Comparison of ENCODE assay signal across 11 cellular contexts in the genomic region with DNA sequence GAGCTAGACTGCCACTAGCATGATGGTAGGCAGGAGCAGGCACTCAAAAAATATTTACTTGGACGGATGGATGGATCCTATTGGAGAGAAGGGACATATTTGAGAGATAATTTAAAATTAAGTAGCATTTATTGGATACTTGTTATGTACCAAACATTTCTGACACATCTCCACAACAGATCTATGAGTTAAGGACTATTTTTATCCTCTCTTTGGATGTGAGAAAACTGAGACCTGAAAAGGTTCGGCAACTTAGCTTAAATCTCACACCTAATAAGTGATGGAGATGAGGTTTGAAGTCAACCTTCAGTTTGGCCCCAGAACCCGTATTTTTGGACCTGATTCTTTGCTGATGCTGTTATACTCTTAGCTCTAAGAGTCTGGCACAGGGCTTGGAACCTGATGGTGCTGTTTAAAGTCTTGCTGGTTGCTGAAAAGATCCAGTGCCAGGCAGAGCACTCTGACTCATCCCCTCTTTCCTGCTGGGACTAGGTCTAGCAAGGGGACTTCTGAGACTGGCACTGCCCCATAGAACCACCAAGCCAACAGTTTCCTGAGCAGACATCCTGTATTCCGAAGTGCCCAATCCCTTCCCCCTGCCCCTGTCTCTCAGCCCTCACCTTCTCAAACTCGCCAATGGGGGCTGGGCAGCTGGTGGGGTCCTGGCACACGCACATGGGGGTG. TPM values are rescaled to one million over a fixed set of nuclear protein-coding genes. Genes with fewer than 3 reads are reported as not detected.
DNase-seq lines count a peak whose midpoint lies in the region; TF ChIP-seq lines count a peak whose summit lies in the region.
"Had no signal": no experiment of that assay in that cellular context is flagged by ENCODE, and none has a peak within 500 bp of the region (broad histone marks: within the 10 kb centered on the region; RNA-seq: fewer than 3 reads in every experiment).

No MANE protein-coding gene starts in this region.

- no peak for TF ChIP-seq POLR2A in esophagus muscularis mucosa (IDR thresholded peaks at IDR 0.05; ENCODE audit: low read depth)

- H3K27me3 ChIP-seq in cardiac muscle cell (no peaks in the 10 kb centered on the region), esophagus muscularis mucosa (no peaks in the 10 kb centered on the region), BE2C (no peaks in the 10 kb centered on the region)

- TF ChIP-seq CTCF in cardiac muscle cell (IDR thresholded peaks at IDR 0.05; ENCODE audit: low read depth, low read length) = no peak
- TF ChIP-seq CTCF in esophagus muscularis mucosa (IDR thresholded peaks at IDR 0.05) = no peak
- TF ChIP-seq CTCF in BE2C (IDR thresholded peaks at IDR 0.05; ENCODE audit: low read depth, low read length) = no peak

- intact Hi-C loops in cardiac septum (cut with DNase I) (no loop called here), esophagus muscularis mucosa (cut with DNase I) (no loop called here)

- H3K4me1 ChIP-seq in cardiac muscle cell (ENCODE audit: low read depth) = peaks cover 14% of the 10 kb centered on the region
- peaks cover 86 to 98% (median 89%) of the 10 kb centered on the region in 4 donors for H3K4me1 ChIP-seq in esophagus muscularis mucosa
- H3K4me1 ChIP-seq in urinary bladder (ENCODE audit: insufficient read depth) = peaks cover 2% of the 10 kb centered on the region
- peaks cover 9% of the 10 kb centered on the region for H3K4me1 ChIP-seq in BE2C

- H3K27ac ChIP-seq in cardiac muscle cell = peak overlapping the region; percentile 88
- H3K27ac ChIP-seq in esophagus muscularis mucosa (replicated peaks in 1 of 4) = peak overlapping the region; percentile 79 to 86 (median 84)
- peak overlapping the region; percentile 51 for H3K27ac ChIP-seq in urinary bladder (ENCODE audit: low read depth)

- WGBS in esophagus muscularis mucosa = 35% methylated on average over 5 of the region's 6 CpGs
- 32% methylated on average over 6 of the region's 6 CpGs for WGBS in urinary bladder

- no peak for TF ChIP-seq EP300 in esophagus muscularis mucosa (IDR thresholded peaks at IDR 0.05)

- H3K4me3 ChIP-seq in cardiac muscle cell (no peak overlapping the region), esophagus muscularis mucosa (no peak overlapping the region), urinary bladder (ENCODE audit: low read depth, low read length) (no peak overlapping the region), BE2C (ENCODE audit: low read depth, low read length) (no peak overlapping the region)

- H3K36me3 ChIP-seq in cardiac muscle cell (peaks cover 25% of the 10 kb centered on the region), esophagus muscularis mucosa (peaks cover 34 to 92% (median 83%) of the 10 kb centered on the region in 4 donors), urinary bladder (ENCODE audit: insufficient read depth) (no peaks in the 10 kb centered on the region), BE2C (no peaks in the 10 kb centered on the region)

- H3K9me3 ChIP-seq in cardiac muscle cell (ENCODE audit: low read depth) (no peaks in the 10 kb centered on the region), esophagus muscularis mucosa (no peaks in the 10 kb centered on the region), BE2C (no peaks in the 10 kb centered on the region)

- DNase-seq in cardiac muscle cell (ENCODE audit: low read depth in 1 of 2, low spot score in 1 of 2) (no peak), cardiac septum (ENCODE audit: low spot score) (no peak), esophagus muscularis mucosa (ENCODE audit: extremely low spot score) (no peak), myocyte (ENCODE audit: low read depth) (peak; percentile 68), hepatic stellate cell (ENCODE audit: low spot score) (no peak), DMS 273 (lab: John Stamatoyannopoulos, UW; ENCODE audit: unreplicated experiment) (no peak), BE2C (no peak)
- DNase-seq: 8988T; naive thymus-derived CD4-positive, alpha-beta T cell; NCI-H526 had no signal

RNA-seq across cellular contexts. Expression of gene SPARC, which starts 15.6 kb away (rescaled TPM):
- 130 and 216 TPM in 2 replicates for total RNA-seq in cardiac muscle cell
- 548 and 705 TPM in 2 replicates for polyA plus RNA-seq in cardiac muscle cell
- 539 TPM for total RNA-seq in cardiac septum
- 100 to 1,000 TPM; 269 to 875 (median 432) TPM for total RNA-seq in esophagus muscularis mucosa
- total RNA-seq in myocyte = 4,412 and 4,598 TPM in 2 replicates
- 20,698 TPM for polyA plus RNA-seq in myocyte (2012)
- total RNA-seq in urinary bladder = 5,536 TPM
- 1,774 TPM for polyA plus RNA-seq in urinary bladder
- 221 TPM for polyA plus RNA-seq in BE2C (2012; ENCODE audit: insufficient read depth, insufficient read length, low read depth)
